ENCODE assay signal across 16 cellular contexts in the genomic region with DNA sequence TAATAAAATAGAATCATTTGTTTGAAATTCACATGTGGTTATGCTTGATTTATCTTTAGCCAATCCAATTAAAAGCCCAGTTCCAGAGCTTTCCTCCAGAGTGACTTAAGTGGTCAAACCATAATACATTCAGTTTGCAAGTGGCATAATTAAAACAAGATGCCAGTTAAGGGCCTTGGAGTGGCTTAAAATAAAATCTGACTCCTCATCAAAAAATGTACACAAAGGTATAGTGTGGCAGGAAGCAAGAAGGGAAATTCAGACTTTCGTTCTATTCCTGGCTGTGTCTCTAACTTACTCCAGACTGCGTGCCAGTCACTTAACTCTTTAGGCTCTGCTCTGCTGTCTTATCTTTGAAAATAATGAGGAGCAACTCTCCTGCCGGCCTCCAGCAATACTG.
DNase-seq lines count a peak whose midpoint lies in the region; ATAC-seq and TF ChIP-seq lines count a peak whose summit lies in the region.
"Had no signal": no experiment of that assay in that cellular context is flagged by ENCODE, and none has a peak within 500 bp of the region (broad histone marks: within the 10 kb centered on the region; RNA-seq: fewer than 3 reads in every experiment).

No MANE protein-coding gene starts in this region.

- DNase-seq in NCI-H1417 (lab: John Stamatoyannopoulos, UW) (peak in 2 of 3 experiments; percentile 60 to 92), NCI-H1417 treated with DMSO at 0.1 percent for 48 hours (lab: John Stamatoyannopoulos, UW) (no peak), NCI-H187 treated with DMSO at 0.1 percent for 48 hours (lab: John Stamatoyannopoulos, UW) (peak; percentile 77), fibroblast of gingiva (ENCODE audit: low read depth) (peak; percentile 93), smooth muscle cell (lab: John Stamatoyannopoulos, UW; ENCODE audit: unreplicated experiment) (no peak)
- no peak for DNase-seq in stimulated activated CD4-positive, alpha-beta T cell treated with anti-CD3 and anti-CD28 coated beads, Interleukin-15, amount 100 ng/mL, for 24 hours
- DNase-seq in activated CD8-positive, alpha-beta memory T cell treated with anti-CD3 and anti-CD28 coated beads, Interleukin-2, amount 50 U/mL, for 48 hours = no peak
- DNase-seq: activated naive CD4-positive, alpha-beta T cell treated with anti-CD3 and anti-CD28 coated beads, Interleukin-2, amount 50 U/mL, for 16 hours; central memory CD4-positive, alpha-beta T cell; DMS153; lower lobe of right lung; NCI-H2107 had no signal

- H3K36me3 ChIP-seq in smooth muscle cell (ENCODE audit: low read depth) = no peaks in the 10 kb centered on the region
- H3K36me3 ChIP-seq: lower lobe of right lung, neural progenitor cell had no signal

- H4K20me1 ChIP-seq in smooth muscle cell (ENCODE audit: low read depth) = no peaks in the 10 kb centered on the region

- no peaks in the 10 kb centered on the region for H3K4me1 ChIP-seq in smooth muscle cell (ENCODE audit: low read depth)
- H3K4me1 ChIP-seq: lower lobe of right lung, neural progenitor cell had no signal

- H3K9me3 ChIP-seq in smooth muscle cell (replicated peaks; ENCODE audit: low read depth) = no peaks in the 10 kb centered on the region
- H3K9me3 ChIP-seq: lower lobe of right lung had no signal

- no peak overlapping the region for H3K4me3 ChIP-seq in smooth muscle cell
- H3K4me3 ChIP-seq: lower lobe of right lung, neural progenitor cell had no signal

- no peak for TF ChIP-seq CTCF in smooth muscle cell (IDR thresholded peaks at IDR 0.05; ENCODE audit: borderline replicate concordance, insufficient read depth, poor library complexity, severe bottlenecking)

- H3K4me2 ChIP-seq in smooth muscle cell = peak overlapping the region; percentile 41
- H3K4me2 ChIP-seq: KMS-11, neural progenitor cell had no signal

- H3K27me3 ChIP-seq in smooth muscle cell (ENCODE audit: low read depth) = no peaks in the 10 kb centered on the region
- H3K27me3 ChIP-seq: neural progenitor cell had no signal

- no peaks in the 10 kb centered on the region for H3K79me2 ChIP-seq in smooth muscle cell (ENCODE audit: low read depth)

- H3F3A ChIP-seq in smooth muscle cell (ENCODE audit: low read depth) = no peaks in the 10 kb centered on the region

- no peak overlapping the region for H3K9ac ChIP-seq in smooth muscle cell (ENCODE audit: low read depth)
- H3K9ac ChIP-seq: KMS-11, neural progenitor cell had no signal

- H2AFZ ChIP-seq in smooth muscle cell (ENCODE audit: low read depth) = no peak overlapping the region
- H2AFZ ChIP-seq: neural progenitor cell had no signal

- ATAC-seq in HG03139 (IDR thresholded peaks at IDR 0.05; ENCODE audit: unreplicated experiment) = no peak
- ATAC-seq: lower lobe of right lung had no signal

- 34% methylated on average over 3 of the region's 3 CpGs for WGBS in smooth muscle cell (ENCODE audit: low lambda C conversion rate)

- H3K27ac ChIP-seq in smooth muscle cell (ENCODE audit: low read depth) = no peak overlapping the region
- H3K27ac ChIP-seq: 22Rv1, KMS-11, lower lobe of right lung, neural progenitor cell had no signal

Comparison
In these comparisons a context has a peak if more than half of its experiments do, and no peak if none do; other contexts are left out.
1. DNase-seq: peak in NCI-H1417 (2 of 3), NCI-H187 treated with DMSO at 0.1 percent for 48 hours (single experiment) and fibroblast of gingiva (single experiment); none in NCI-H1417 treated with DMSO at 0.1 percent for 48 hours (single experiment), smooth muscle cell (single experiment), stimulated activated CD4-positive, alpha-beta T cell treated with anti-CD3 and anti-CD28 coated beads, Interleukin-15, amount 100 ng/mL, for 24 hours (single experiment) and activated CD8-positive, alpha-beta memory T cell treated with anti-CD3 and anti-CD28 coated beads, Interleukin-2, amount 50 U/mL, for 48 hours (single experiment).